ENCODE assay signal across 10 cellular contexts in the genomic region with DNA sequence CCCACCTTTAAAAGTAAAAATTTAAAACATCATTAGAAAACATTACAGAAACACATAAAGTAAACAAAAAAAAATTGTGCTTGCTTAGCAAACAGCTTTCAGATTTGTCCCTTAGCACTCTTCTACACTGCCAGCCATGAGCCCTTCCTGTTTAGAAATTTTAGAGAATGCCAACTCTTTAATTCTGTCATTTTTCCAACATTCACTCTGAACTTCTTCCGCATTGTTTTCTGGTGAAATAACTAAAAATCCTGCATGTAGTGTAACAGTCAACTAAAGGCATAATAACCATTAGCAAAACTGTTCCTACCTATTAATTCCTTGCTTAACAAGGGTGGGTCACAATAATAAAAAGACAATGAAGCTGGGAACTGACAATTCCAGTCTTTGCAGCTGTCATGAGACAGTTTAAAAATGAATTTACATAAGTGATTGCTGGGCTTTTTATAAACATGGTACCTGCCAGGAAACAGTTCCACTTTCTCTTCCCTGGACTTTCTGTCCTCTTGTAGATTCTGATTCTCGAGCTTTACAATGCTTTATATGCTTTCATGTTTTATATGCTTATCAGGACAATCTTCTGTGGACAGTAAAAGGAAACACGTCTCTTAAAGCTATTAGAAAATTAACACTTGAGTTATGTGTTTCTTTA. TPM values are rescaled to one million over a fixed set of nuclear protein-coding genes. Genes with fewer than 3 reads are reported as not detected.
DNase-seq lines count a peak whose midpoint lies in the region; ATAC-seq, FAIRE-seq and TF ChIP-seq lines count a peak whose summit lies in the region.
"Had no signal": no experiment of that assay in that cellular context is flagged by ENCODE, and none has a peak within 500 bp of the region (broad histone marks: within the 10 kb centered on the region; RNA-seq: fewer than 3 reads in every experiment).

No MANE protein-coding gene starts in this region.

- H3K79me2 ChIP-seq in HepG2 (ENCODE audit: insufficient read depth, low read length) (no peaks in the 10 kb centered on the region), fibroblast of lung (ENCODE audit: control insufficient read depth, insufficient read depth, low read length) (peaks cover 86% of the 10 kb centered on the region)

- H3K27ac ChIP-seq in liver (ENCODE audit: low read depth in 1 of 2, low read length in 2 of 2) (peak overlapping the region; percentile 91 to 94), HepG2 (ENCODE audit: extremely low read length, insufficient read depth, low read length) (no peak overlapping the region), fibroblast of lung (ENCODE audit: insufficient read depth, low read length) (peak overlapping the region; percentile 24), muscle layer of duodenum (ENCODE audit: low read length) (peak overlapping the region; percentile 78)

- POLR2A ChIA-PET in HepG2 (lab: Yijun Ruan, JAX) (no interaction called here), WTC11 (lab: Charles Lee) (no interaction called here)

- in situ Hi-C loops in HepG2 (cut with HindIII; ENCODE audit: extremely low pct_ligation_motif_present, low pct_unique_long_range_greater_than_20kb): no loop called here
- in situ Hi-C loops in GM13976 (cut with MboI; ENCODE audit: low sequenced_read_pairs, unreplicated experiment): no loop called here

- no peak for TF ChIP-seq POLR2A in HepG2 (IDR thresholded peaks at IDR 0.05; ENCODE audit: insufficient read depth in 1 of 2, low read depth in 2 of 2, low read length in 2 of 2)

- H3K4me1 ChIP-seq in liver (ENCODE audit: control insufficient read depth in 4 of 4, insufficient read depth in 4 of 4, low read length in 3 of 4) (peaks cover 8 to 36% (median 11%) of the 10 kb centered on the region in 4 donors), HepG2 (ENCODE audit: insufficient read depth, low read length) (peaks cover 19% of the 10 kb centered on the region), fibroblast of lung (ENCODE audit: control insufficient read depth, extremely low read depth, insufficient read depth, low read length) (peaks cover 3% of the 10 kb centered on the region), muscle layer of duodenum (ENCODE audit: control insufficient read depth in 1 of 2, insufficient read depth in 2 of 2, low read length in 2 of 2) (peaks cover 15 to 27% of the 10 kb centered on the region in 2 donors)

- intact Hi-C loops in HepG2 (cut with micrococcal nuclease; ENCODE audit: unreplicated experiment): no loop called here

- ATAC-seq in HepG2 (no peak), WTC11 (no peak), GM19463 (IDR thresholded peaks at IDR 0.05; ENCODE audit: unreplicated experiment) (no peak)

- H3K27ac Mint-ChIP-seq in WTC11: no peak overlapping the region
- H3K27ac Mint-ChIP-seq: dendritic cell treated with granulocyte-macrophage colony-stimulating factor and Interleukin-4, amounts not matched to agents 40 ng/mL and 50 ng/mL, for 4 days had no signal

- H3K9ac ChIP-seq in liver (ENCODE audit: low read depth in 1 of 2, low read length in 2 of 2) (peak overlapping the region; percentile 56 to 81), HepG2 (ENCODE audit: insufficient read depth, low read depth, low read length) (no peak overlapping the region), fibroblast of lung (ENCODE audit: insufficient read depth, low read length) (no peak overlapping the region)

- no peak overlapping the region for H3K4me2 ChIP-seq in HepG2 (ENCODE audit: low read depth, low read length)
- peak overlapping the region; percentile 84 for H3K4me2 ChIP-seq in fibroblast of lung (ENCODE audit: extremely low read depth, insufficient read depth, low read length)

- TF ChIP-seq RAD21 in liver (IDR thresholded peaks at IDR 0.05) (peak in 1 of 2 donors; percentile 10), HepG2 (CRISPR knock-in tag; IDR thresholded peaks at IDR 0.05) (no peak)

- H3K4me3 Mint-ChIP-seq in WTC11: no peak overlapping the region
- H3K4me3 Mint-ChIP-seq: dendritic cell treated with granulocyte-macrophage colony-stimulating factor and Interleukin-4, amounts not matched to agents 40 ng/mL and 50 ng/mL, for 4 days had no signal

- H3K27me3 Mint-ChIP-seq in WTC11 (ENCODE audit: low read depth): no peaks in the 10 kb centered on the region; the same call in 1 of the 2 replicates

- H3K9me3 ChIP-seq in liver (ENCODE audit: control insufficient read depth in 4 of 4, low read length in 3 of 4) (peaks cover 0 to 2% (median 0%) of the 10 kb centered on the region in 4 donors), HepG2 (ENCODE audit: low read length) (no peaks in the 10 kb centered on the region), fibroblast of lung (ENCODE audit: control insufficient read depth, insufficient read depth, low read depth, low read length) (no peaks in the 10 kb centered on the region), muscle layer of duodenum (ENCODE audit: control insufficient read depth in 1 of 2, low read length in 2 of 2) (no peaks in the 10 kb centered on the region)

- no peak for DNase-seq in HepG2 (ENCODE audit: low spot score)
- DNase-seq in fibroblast of lung (ENCODE audit: low read depth in 2 of 2): peak in 1 of 2 donors; percentile 55
- no peak for DNase-seq in WTC11 (ENCODE audit: low spot score)
- no peak for DNase-seq in putamen (ENCODE audit: low spot score)
- no peak for DNase-seq in GM13976 (ENCODE audit: low spot score)
- DNase-seq: H7 had no signal

- no peaks in the 10 kb centered on the region for H3K36me3 ChIP-seq in liver (ENCODE audit: control insufficient read depth in 4 of 4, insufficient read depth in 3 of 4, low read depth in 1 of 4, low read length in 3 of 4)
- no peaks in the 10 kb centered on the region for H3K36me3 ChIP-seq in HepG2 (replicated peaks in 1 of 2; ENCODE audit: control insufficient read depth in 1 of 2, insufficient read depth in 2 of 2, low read length in 2 of 2)
- no peaks in the 10 kb centered on the region for H3K36me3 ChIP-seq in fibroblast of lung (ENCODE audit: control insufficient read depth, insufficient read depth, low read length)
- H3K36me3 ChIP-seq in muscle layer of duodenum (ENCODE audit: control insufficient read depth in 1 of 2, insufficient read depth in 2 of 2, low read length in 2 of 2): no peaks in the 10 kb centered on the region

- H4K20me1 ChIP-seq in HepG2 (ENCODE audit: insufficient read depth, low read length) (no peaks in the 10 kb centered on the region), fibroblast of lung (ENCODE audit: control insufficient read depth, extremely low read depth, insufficient read depth, low read length) (no peaks in the 10 kb centered on the region)

- WGBS in liver: 8% methylated on average over 3 of the region's 3 CpGs
- WGBS in HepG2 (ENCODE audit: low lambda C conversion rate): 35% methylated on average over 3 of the region's 3 CpGs

- H3K4me3 ChIP-seq in liver (ENCODE audit: low read depth in 1 of 3, low read length in 3 of 3) (peak overlapping the region in 2 of 3 donors; percentile 18 to 29), HepG2 (replicated peaks in 1 of 3; ENCODE audit: insufficient read depth in 1 of 3, low read depth in 2 of 3, low read length in 3 of 3) (no peak overlapping the region), fibroblast of lung (replicated peaks in 1 of 4; ENCODE audit: control extremely low read depth in 1 of 4, insufficient read depth in 1 of 4, low read depth in 3 of 4, low read length in 4 of 4) (peak overlapping the region in 1 of 4 experiments; percentile 15), muscle layer of duodenum (ENCODE audit: low read depth in 1 of 2, low read length in 2 of 2) (no peak overlapping the region)

- CTCF ChIA-PET in HepG2 (lab: Yijun Ruan, JAX; ENCODE audit: low intra/inter-chr PET ratio, low total read pairs) (no interaction called here), WTC11 (lab: Charles Lee) (interaction anchor here (0.8 to 2.2 kb wide), 2 partner anchors 47 to 54 kb away, joined by 3 to 4 read pairs; no protein-coding TSS in a partner anchor)

- H2AFZ ChIP-seq in HepG2 (ENCODE audit: low read length): no peak overlapping the region
- H2AFZ ChIP-seq in fibroblast of lung (ENCODE audit: low read length): no peak overlapping the region

- H3K27me3 ChIP-seq in liver (ENCODE audit: control insufficient read depth in 4 of 4, insufficient read depth in 4 of 4, low read length in 3 of 4): no peaks in the 10 kb centered on the region
- no peaks in the 10 kb centered on the region for H3K27me3 ChIP-seq in HepG2 (ENCODE audit: control insufficient read depth in 1 of 2, insufficient read depth in 2 of 2, low read length in 2 of 2)
- no peaks in the 10 kb centered on the region for H3K27me3 ChIP-seq in fibroblast of lung (ENCODE audit: control insufficient read depth, insufficient read depth, low read length)
- no peaks in the 10 kb centered on the region for H3K27me3 ChIP-seq in muscle layer of duodenum (ENCODE audit: low read depth, low read length)

- H3K36me3 Mint-ChIP-seq in WTC11: peaks cover 7% of the 10 kb centered on the region

- H3K9me3 Mint-ChIP-seq in WTC11: peaks cover 10% of the 10 kb centered on the region
- H3K9me3 Mint-ChIP-seq: dendritic cell treated with granulocyte-macrophage colony-stimulating factor and Interleukin-4, amounts not matched to agents 40 ng/mL and 50 ng/mL, for 4 days had no signal

- peaks cover 32% of the 10 kb centered on the region for H3K4me1 Mint-ChIP-seq in WTC11

- BruUV-seq in HepG2 (replicated peaks; lab: Mats Ljungman, UMichigan): no TSS peak

- no peak for TF ChIP-seq CTCF in liver (IDR thresholded peaks at IDR 0.05; ENCODE audit: low read depth, low read length, missing input control)
- no peak for TF ChIP-seq CTCF in HepG2 (CRISPR knock-in tag; IDR thresholded peaks at IDR 0.05)
- no peak for TF ChIP-seq CTCF in fibroblast of lung (conservative IDR thresholded peaks at IDR 0.05 in 1 of 2, IDR thresholded peaks at IDR 0.05 in 1 of 2; ENCODE audit: low read depth in 1 of 2, low read length in 2 of 2)
- no peak for TF ChIP-seq CTCF in WTC11 (IDR thresholded peaks at IDR 0.05)
- TF ChIP-seq CTCF in GM13976 (IDR thresholded peaks at IDR 0.05; ENCODE audit: borderline replicate concordance, control extremely low read depth, extremely low read depth, insufficient read depth, missing control alignments): no peak

- TF ChIP-seq EP300 in HepG2 (IDR thresholded peaks at IDR 0.05; ENCODE audit: low read depth in 2 of 2, low read length in 2 of 2) (no peak), HepG2 (CRISPR knock-in tag; IDR thresholded peaks at IDR 0.05; ENCODE audit: borderline replicate concordance) (no peak)

- no peak for FAIRE-seq in HepG2 (lab: Jason Lieb, UNC)

RNA-seq across cellular contexts. Expression of a gene that starts 19.0 kb away (rescaled TPM):
- total RNA-seq in liver (10 to 100 TPM; 21.8 to 26.1 TPM), HepG2 (2016; rRNA removed; fragmentation: Illumina TruSeq; extraction: Trizol) (0.11 and 0.17 TPM in 2 replicates), fibroblast of lung (103 and 127 TPM in 2 replicates), WTC11 (2021) (20.7 to 23.7 TPM (median 21.9 TPM) in 3 replicates)
- polyA plus RNA-seq in liver (10 to 100 TPM; 15.4 to 17.7 TPM), HepG2 (2011; rRNA removed) (0.11 and 0.17 TPM in 2 replicates), fibroblast of lung (184 and 241 TPM in 2 replicates)
- total RNA-seq in HepG2 (2016; cell fraction: cytosol; rRNA removed; fragmentation: Illumina TruSeq; extraction: Trizol; ENCODE audit: low read depth): not detected in 2 replicates
- 0.06 and 0.21 TPM in 2 replicates for total RNA-seq in HepG2 (2016; cell fraction: insoluble cytoplasmic fraction; rRNA removed; fragmentation: Illumina TruSeq; extraction: Trizol)
- total RNA-seq in HepG2 (2016; cell fraction: membrane; rRNA removed; fragmentation: Illumina TruSeq; extraction: Trizol): 0.12 TPM in 1 of 2 replicates, not detected in the other
- 0.09 TPM in 1 of 2 replicates, not detected in the other for total RNA-seq in HepG2 (2016; cell fraction: nucleus; rRNA removed; fragmentation: Illumina TruSeq; extraction: Trizol)
- 0.03 and 0.09 TPM in 2 replicates for polyA plus RNA-seq in HepG2 (2011; cell fraction: cytosol; rRNA removed)
- 0.06 and 0.12 TPM in 2 replicates for polyA plus RNA-seq in HepG2 (2011; cell fraction: nucleus; rRNA removed)
- polyA plus RNA-seq in HepG2 (2012): 0.03 and 0.12 TPM in 2 replicates
- polyA plus RNA-seq in HepG2 (2016; cell fraction: cytosol; fragmentation: Illumina TruSeq; extraction: Trizol; ENCODE audit: low read depth): not detected in 2 replicates
- polyA plus RNA-seq in HepG2 (2016; cell fraction: insoluble cytoplasmic fraction; fragmentation: Illumina TruSeq; extraction: Trizol; ENCODE audit: low read depth): 0.17 and 0.32 TPM in 2 replicates
- polyA plus RNA-seq in HepG2 (2016; cell fraction: membrane; fragmentation: Illumina TruSeq; extraction: Trizol; ENCODE audit: low read depth): 0.09 TPM in 1 of 2 replicates, not detected in the other
- not detected in 2 replicates for polyA plus RNA-seq in HepG2 (2016; cell fraction: nucleus; fragmentation: Illumina TruSeq; extraction: Trizol; ENCODE audit: insufficient read depth, low read depth)
- polyA minus RNA-seq in HepG2 (2011; rRNA and poly(A)+ RNA removed; ENCODE audit: low replicate concordance): 0.14 and 32.5 TPM in 2 replicates
- polyA minus RNA-seq in HepG2 (2011; cell fraction: cytosol; rRNA and poly(A)+ RNA removed): 0.18 and 0.40 TPM in 2 replicates
- polyA minus RNA-seq in HepG2 (2011; cell fraction: nucleus; rRNA and poly(A)+ RNA removed): 0.50 TPM in 1 of 2 replicates, not detected in the other
- polyA plus RNA-seq in fibroblast of lung (2012): 106 and 144 TPM in 2 replicates
- polyA minus RNA-seq in fibroblast of lung (ENCODE audit: low replicate concordance): 87.8 and 118 TPM in 2 replicates

Comparison
In these comparisons a context has a peak if more than half of its experiments do, and no peak if none do; other contexts are left out.
1. H3K4me3 ChIP-seq: peak in liver (2 of 3); none in HepG2 (0 of 3) and muscle layer of duodenum (0 of 2).
2. H3K9ac ChIP-seq: peak in liver (2 of 2); none in HepG2 (single experiment) and fibroblast of lung (single experiment).
3. RNA of a gene that starts 19.0 kb away (total RNA-seq): 103 to 127 TPM in fibroblast of lung, 21.8 to 26.1 TPM in liver and 20.7 to 23.7 TPM in WTC11; 0.06 to 0.21 TPM in HepG2; every median in the first group is over 10 times any median in the second.